In genomic region chr6:30013296-30013922, GRCh38 we compare ENCODE assay signal across 8 cellular contexts. TPM values are rescaled to one million over a fixed set of nuclear protein-coding genes. Genes with fewer than 3 reads are reported as not detected.
DNase-seq lines count a peak whose midpoint lies in the region; ATAC-seq and TF ChIP-seq lines count a peak whose summit lies in the region.

No MANE protein-coding gene starts in this region.

- TF ChIP-seq CTCF in spleen (IDR thresholded peaks at IDR 0.05 in 8 of 11, conservative IDR thresholded peaks at IDR 0.05 in 3 of 11): peak in 10 of 11 experiments; percentile 10 to 94 (median 78)

- peaks cover 0 to 5% (median 0%) of the 10 kb centered on the region in 6 donors for H3K4me1 ChIP-seq in spleen

- peaks cover 0 to 20% (median 0%) of the 10 kb centered on the region in 6 donors for H3K36me3 ChIP-seq in spleen

- ATAC-seq in activated CD8-positive, alpha-beta memory T cell treated with anti-CD3 and anti-CD28 coated beads, Interleukin-2, amount 10 ng/mL, durations not matched to agents 7 days and 5 days: peak; percentile 60
- ATAC-seq in HG03469 (IDR thresholded peaks at IDR 0.05; ENCODE audit: unreplicated experiment) (no peak), GM18873 (IDR thresholded peaks at IDR 0.05; ENCODE audit: low FRiP score, unreplicated experiment) (no peak)

- no peaks in the 10 kb centered on the region for H3K4me1 Mint-ChIP-seq in activated CD8-positive, alpha-beta memory T cell treated with anti-CD3 and anti-CD28 coated beads, Interleukin-2, amount 10 ng/mL, durations not matched to agents 7 days and 5 days

- no peak overlapping the region for H3K27ac ChIP-seq in spleen

- peaks cover 0 to 4% (median 0%) of the 10 kb centered on the region in 7 donors for H3K27me3 ChIP-seq in spleen (replicated peaks in 1 of 7)

- CTCF ChIA-PET in activated CD8-positive, alpha-beta memory T cell treated with anti-CD3 and anti-CD28 coated beads, Interleukin-2, amount 10 ng/mL, durations not matched to agents 7 days and 5 days (lab: Charles Lee): interaction anchor here (0.8 to 3.1 kb wide), 13 partner anchors 24 to 360 kb away, joined by 3 to 27 read pairs (median 4); partner anchors contain the start of gene POLR1H

- H3K9me3 Mint-ChIP-seq in activated CD8-positive, alpha-beta memory T cell treated with anti-CD3 and anti-CD28 coated beads, Interleukin-2, amount 10 ng/mL, durations not matched to agents 7 days and 5 days (ENCODE audit: low read depth): no peaks in the 10 kb centered on the region

- DNase-seq in DMS53 (lab: John Stamatoyannopoulos, UW) (peak; percentile 59), globus pallidus (ENCODE audit: low spot score) (peak; percentile 12), spleen (no peak), OCI-M2 (lab: John Stamatoyannopoulos, UW; ENCODE audit: unreplicated experiment) (no peak)
- DNase-seq in Jurkat, Clone E6-1 (ENCODE audit: low read depth, low spot score): peak; percentile 20
- DNase-seq in activated CD8-positive, alpha-beta memory T cell treated with anti-CD3 and anti-CD28 coated beads, Interleukin-2, amount 10 ng/mL, durations not matched to agents 7 days and 5 days: no peak

- peaks cover 8% of the 10 kb centered on the region for H3K27me3 Mint-ChIP-seq in activated CD8-positive, alpha-beta memory T cell treated with anti-CD3 and anti-CD28 coated beads, Interleukin-2, amount 10 ng/mL, durations not matched to agents 7 days and 5 days

- intact Hi-C loops in spleen (cut with DNase I; ENCODE audit: low total_unique reads): loop anchor here (2.0 kb wide), 1 partner anchor 163 kb away; no protein-coding TSS in a partner anchor

- no peak overlapping the region for H3K4me3 Mint-ChIP-seq in activated CD8-positive, alpha-beta memory T cell treated with anti-CD3 and anti-CD28 coated beads, Interleukin-2, amount 10 ng/mL, durations not matched to agents 7 days and 5 days

- H3K27ac Mint-ChIP-seq in activated CD8-positive, alpha-beta memory T cell treated with anti-CD3 and anti-CD28 coated beads, Interleukin-2, amount 10 ng/mL, durations not matched to agents 7 days and 5 days: no peak overlapping the region

- no peaks in the 10 kb centered on the region for H3K36me3 Mint-ChIP-seq in activated CD8-positive, alpha-beta memory T cell treated with anti-CD3 and anti-CD28 coated beads, Interleukin-2, amount 10 ng/mL, durations not matched to agents 7 days and 5 days

- 54 to 78% (median 58%) methylated on average over 13 of the region's 13 CpGs for WGBS in spleen, 5 donors

- no peak for TF ChIP-seq POLR2A in spleen (IDR thresholded peaks at IDR 0.05)

- H3K9me3 ChIP-seq in spleen: no peaks in the 10 kb centered on the region

- no peak overlapping the region for H3K4me3 ChIP-seq in Jurkat, Clone E6-1 (ENCODE audit: low read length)
- no peak overlapping the region for H3K4me3 ChIP-seq in spleen

RNA-seq across cellular contexts. Expression of gene POLR1H, which starts 47.7 kb away (rescaled TPM):
- polyA plus RNA-seq in Jurkat, Clone E6-1 (2012; ENCODE audit: insufficient read depth, insufficient read length): 155 TPM
- total RNA-seq in activated CD8-positive, alpha-beta memory T cell treated with anti-CD3 and anti-CD28 coated beads, Interleukin-2, amount 10 ng/mL, durations not matched to agents 7 days and 5 days: 10 to 100 TPM; 49.6 to 53.8 TPM
- total RNA-seq in spleen: 10 to 100 TPM; 21.0 to 36.9 (median 22.8) TPM
- 10 to 100 TPM; 62.6 to 78.6 (median 72.9) TPM for polyA plus RNA-seq in spleen

RNA-seq across cellular contexts. Expression of gene PPP1R11, which starts 53.6 kb away (rescaled TPM):
- polyA plus RNA-seq in Jurkat, Clone E6-1 (2012; ENCODE audit: insufficient read depth, insufficient read length): 80.7 TPM
- total RNA-seq in activated CD8-positive, alpha-beta memory T cell treated with anti-CD3 and anti-CD28 coated beads, Interleukin-2, amount 10 ng/mL, durations not matched to agents 7 days and 5 days: 10 to 100 TPM; 49.5 to 50.4 TPM
- total RNA-seq in spleen: 10 to 100 TPM; 39.3 to 50.7 (median 42.1) TPM
- polyA plus RNA-seq in spleen: 10 to 100 TPM; 31.1 to 45.5 (median 40.0) TPM

Comparison
In these comparisons a context has a peak if more than half of its experiments do, and no peak if none do; other contexts are left out.
1. DNase-seq: peak in DMS53 (single experiment), Jurkat, Clone E6-1 (single experiment) and globus pallidus (single experiment); none in activated CD8-positive, alpha-beta memory T cell treated with anti-CD3 and anti-CD28 coated beads, Interleukin-2, amount 10 ng/mL, durations not matched to agents 7 days and 5 days (single experiment), spleen (single experiment) and OCI-M2 (single experiment).